17 cellular contexts compared by ENCODE assay signal in the genomic region with DNA sequence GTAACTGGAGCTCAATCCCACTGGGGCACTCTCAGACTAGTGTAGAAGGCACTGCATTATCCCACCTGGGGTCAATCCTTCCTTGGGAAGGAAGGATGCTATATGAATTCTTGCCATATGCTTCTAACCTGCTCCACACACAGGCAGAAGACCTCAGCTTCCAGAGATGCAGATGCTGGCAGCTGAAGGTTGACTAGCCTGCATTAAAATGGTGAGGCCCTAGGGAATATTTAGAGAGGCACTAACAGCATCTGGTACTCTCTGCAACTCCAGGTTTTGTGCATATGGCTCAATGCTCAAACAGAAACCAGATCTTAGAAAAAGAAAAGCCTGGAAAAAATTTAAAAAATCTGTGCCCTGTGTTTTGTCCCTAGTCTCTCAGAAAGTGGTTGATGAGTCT. TPM values are rescaled to one million over a fixed set of nuclear protein-coding genes. Genes with fewer than 3 reads are reported as not detected.
DNase-seq lines count a peak whose midpoint lies in the region; ATAC-seq and TF ChIP-seq lines count a peak whose summit lies in the region.
"Had no signal": no experiment of that assay in that cellular context is flagged by ENCODE, and none has a peak within 500 bp of the region (broad histone marks: within the 10 kb centered on the region; RNA-seq: fewer than 3 reads in every experiment).

No MANE protein-coding gene starts in this region.

- no peaks in the 10 kb centered on the region for H3K9me3 Mint-ChIP-seq in CD8-positive, alpha-beta T cell

- no peak overlapping the region for H3K4me3 Mint-ChIP-seq in CD8-positive, alpha-beta T cell
- H3K4me3 Mint-ChIP-seq: CD4-positive, CD25-positive, alpha-beta regulatory T cell had no signal

- no peaks in the 10 kb centered on the region for H3K4me1 ChIP-seq in A673 (ENCODE audit: insufficient read depth, low read length, poor library complexity, severe bottlenecking)
- peaks cover 3% of the 10 kb centered on the region for H3K4me1 ChIP-seq in CD8-positive, alpha-beta T cell (ENCODE audit: insufficient read depth, low read length)

- POLR2A ChIA-PET in A673 (lab: Charles Lee; ENCODE audit: low non-redundant PET) = no interaction called here
- POLR2A ChIA-PET in CD8-positive, alpha-beta T cell (lab: Charles Lee) = no interaction called here

- no TSS peak for BruUV-seq in A673 (replicated peaks; lab: Mats Ljungman, UMichigan)

- no peak overlapping the region for H3K27ac ChIP-seq in A673 (ENCODE audit: low read depth, low read length, poor library complexity, severe bottlenecking)
- H3K27ac ChIP-seq in CD8-positive, alpha-beta T cell (ENCODE audit: low read depth, low read length) = no peak overlapping the region

- intact Hi-C loops in A673 (cut with micrococcal nuclease; ENCODE audit: unreplicated experiment) = no loop called here
- intact Hi-C loops in CD8-positive, alpha-beta T cell (cut with DNase I, micrococcal nuclease) = no loop called here

- H3K4me3 ChIP-seq in A673 (ENCODE audit: low read depth, low read length, poor library complexity, severe bottlenecking) = no peak overlapping the region
- no peak overlapping the region for H3K4me3 ChIP-seq in CD8-positive, alpha-beta T cell (ENCODE audit: low read depth, low read length)

- no peaks in the 10 kb centered on the region for H3K36me3 Mint-ChIP-seq in CD8-positive, alpha-beta T cell
- H3K36me3 Mint-ChIP-seq: CD4-positive, CD25-positive, alpha-beta regulatory T cell had no signal

- TF ChIP-seq CTCF in A673 (conservative IDR thresholded peaks at IDR 0.05; ENCODE audit: low read depth, low read length) = no peak
- TF ChIP-seq CTCF in CD8-positive, alpha-beta T cell (IDR thresholded peaks at IDR 0.05) = no peak

- no peak overlapping the region for H3K27ac Mint-ChIP-seq in CD8-positive, alpha-beta T cell
- H3K27ac Mint-ChIP-seq: CD4-positive, CD25-positive, alpha-beta regulatory T cell had no signal

- peaks cover 4% of the 10 kb centered on the region for H3K27me3 Mint-ChIP-seq in CD8-positive, alpha-beta T cell (ENCODE audit: low read depth)
- H3K27me3 Mint-ChIP-seq: CD4-positive, CD25-positive, alpha-beta regulatory T cell had no signal

- H3K9me3 ChIP-seq in A673 (ENCODE audit: low read depth, low read length, poor library complexity, severe bottlenecking) = no peaks in the 10 kb centered on the region
- no peaks in the 10 kb centered on the region for H3K9me3 ChIP-seq in CD8-positive, alpha-beta T cell (ENCODE audit: low read length)

- ATAC-seq in CD8-positive, alpha-beta T cell = no peak
- no peak for ATAC-seq in HG02884 (IDR thresholded peaks at IDR 0.05; ENCODE audit: unreplicated experiment)

- no peaks in the 10 kb centered on the region for H3K36me3 ChIP-seq in A673 (ENCODE audit: insufficient read depth, low read length, poor library complexity, severe bottlenecking)
- no peaks in the 10 kb centered on the region for H3K36me3 ChIP-seq in CD8-positive, alpha-beta T cell (ENCODE audit: insufficient read depth, low read length)

- DNase-seq in A673 (ENCODE audit: low spot score) (peak; percentile 6), D341Med (ENCODE audit: low spot score) (peak; percentile 43), NCI-H524 (lab: John Stamatoyannopoulos, UW) (peak; percentile 20 to 93), epidermal melanocyte (ENCODE audit: insufficient read length, low spot score) (peak; percentile 20)
- no peak for DNase-seq in activated CD4-positive, alpha-beta T cell treated with anti-CD3 and anti-CD28 coated beads, Interleukin-2, amount 50 U/mL, for 1 hour
- DNase-seq in CD8-positive, alpha-beta T cell = no peak
- DNase-seq: CD4-positive, CD25-positive, alpha-beta regulatory T cell; GF-D8; IMR-90; Kasumi-1; MM.1S; NCI-H1105 treated with DMSO at 0.1 percent for 48 hours; NCI-H187; Right ventricle myocardium superior had no signal

- H3K27me3 ChIP-seq in A673 (replicated peaks; ENCODE audit: insufficient read depth, low read depth, low read length, poor library complexity) = no peaks in the 10 kb centered on the region
- H3K27me3 ChIP-seq in CD8-positive, alpha-beta T cell (ENCODE audit: insufficient read depth, low read length) = no peaks in the 10 kb centered on the region

- CTCF ChIA-PET in A673 (lab: Charles Lee) = no interaction called here
- CTCF ChIA-PET in CD8-positive, alpha-beta T cell (lab: Charles Lee) = no interaction called here

- no peaks in the 10 kb centered on the region for H3K4me1 Mint-ChIP-seq in CD8-positive, alpha-beta T cell (ENCODE audit: low read depth)
- H3K4me1 Mint-ChIP-seq: CD4-positive, CD25-positive, alpha-beta regulatory T cell had no signal

RNA-seq across cellular contexts. Expression of a gene that starts 56.0 kb away (rescaled TPM):
- total RNA-seq in A673 (2021) = not detected in 2 replicates
- not detected for total RNA-seq in CD8-positive, alpha-beta T cell
- total RNA-seq: CD4-positive, CD25-positive, alpha-beta regulatory T cell; Daoy; IMR-90; T-helper 1 cell treated with Interleukin-12 subunit alpha and Interleukin-12 subunit beta and Interleukin-4 antibody, amounts not matched to agents 30 ng/mL and 1 ng/mL, for 36 hours had no signal

Comparison
In these comparisons a context has a peak if more than half of its experiments do, and no peak if none do; other contexts are left out.
1. DNase-seq: peak in A673 (single experiment), D341Med (single experiment), NCI-H524 (2 of 2) and epidermal melanocyte (single experiment); none in activated CD4-positive, alpha-beta T cell treated with anti-CD3 and anti-CD28 coated beads, Interleukin-2, amount 50 U/mL, for 1 hour (single experiment) and CD8-positive, alpha-beta T cell (0 of 7).